Comparison of ENCODE assay signal across 26 cellular contexts in the genomic region with DNA sequence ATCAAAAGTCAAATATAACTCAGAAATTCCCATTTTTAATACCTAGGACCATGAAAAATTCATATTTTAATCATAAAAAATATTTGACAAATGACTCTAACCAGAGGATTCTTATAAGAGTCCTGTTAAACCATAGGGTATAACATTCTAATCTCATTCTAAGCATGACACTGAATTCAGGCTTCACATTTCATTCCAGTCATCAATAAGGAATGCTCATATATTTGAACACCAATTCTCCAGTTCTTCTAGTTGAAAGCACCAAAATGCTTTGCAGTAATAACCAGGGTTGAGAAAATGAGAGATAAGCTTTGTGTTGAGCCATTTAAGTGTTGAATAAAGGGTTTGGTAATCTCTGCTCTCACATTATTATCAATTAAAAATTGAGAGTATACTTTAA.
DNase-seq lines count a peak whose midpoint lies in the region; ATAC-seq and TF ChIP-seq lines count a peak whose summit lies in the region.
"Had no signal": no experiment of that assay in that cellular context is flagged by ENCODE, and none has a peak within 500 bp of the region (broad histone marks: within the 10 kb centered on the region; RNA-seq: fewer than 3 reads in every experiment).

No MANE protein-coding gene starts in this region.

- peaks cover 25 to 41% (median 38%) of the 10 kb centered on the region in 3 donors for H3K36me3 Mint-ChIP-seq in immature natural killer cell
- peaks cover 51% of the 10 kb centered on the region for H3K36me3 Mint-ChIP-seq in stimulated activated memory B cell treated with anti-CD40 and anti-IgM and Interleukin-4, amounts not matched to agents 10 μg/mL and 1 μg/mL and 100 μg/mL, for 72 hours

- no peak for TF ChIP-seq CTCF in astrocyte of the spinal cord (IDR thresholded peaks at IDR 0.05; ENCODE audit: low read depth, low read length)

- peaks cover 0 to 3% (median 0%) of the 10 kb centered on the region in 3 donors for H3K27me3 Mint-ChIP-seq in immature natural killer cell (ENCODE audit: low read depth in 3 of 3)
- no peaks in the 10 kb centered on the region for H3K27me3 Mint-ChIP-seq in stimulated activated memory B cell treated with anti-CD40 and anti-IgM and Interleukin-4, amounts not matched to agents 10 μg/mL and 1 μg/mL and 100 μg/mL, for 72 hours
- H3K27me3 Mint-ChIP-seq: activated CD4-positive, alpha-beta T cell treated with anti-CD3 and anti-CD28 coated beads, Interleukin-2, amount 10 ng/mL, durations not matched to agents 7 days and 5 days had no signal

- no peak for ATAC-seq in GM18873 (IDR thresholded peaks at IDR 0.05; ENCODE audit: low FRiP score, unreplicated experiment)
- ATAC-seq in stimulated activated memory B cell treated with anti-CD40 and anti-IgM and Interleukin-4, amounts not matched to agents 10 μg/mL and 1 μg/mL and 100 μg/mL, for 72 hours = no peak
- ATAC-seq: foreskin keratinocyte, left colon had no signal

- peaks cover 38 to 49% of the 10 kb centered on the region in 2 donors for H3K4me1 Mint-ChIP-seq in immature natural killer cell
- peaks cover 31% of the 10 kb centered on the region for H3K4me1 Mint-ChIP-seq in stimulated activated memory B cell treated with anti-CD40 and anti-IgM and Interleukin-4, amounts not matched to agents 10 μg/mL and 1 μg/mL and 100 μg/mL, for 72 hours

- H3K9me3 Mint-ChIP-seq in immature natural killer cell = no peaks in the 10 kb centered on the region
- H3K9me3 Mint-ChIP-seq in stimulated activated memory B cell treated with anti-CD40 and anti-IgM and Interleukin-4, amounts not matched to agents 10 μg/mL and 1 μg/mL and 100 μg/mL, for 72 hours = no peaks in the 10 kb centered on the region
- H3K9me3 Mint-ChIP-seq: activated CD4-positive, alpha-beta T cell treated with anti-CD3 and anti-CD28 coated beads, Interleukin-2, amount 10 ng/mL, durations not matched to agents 7 days and 5 days; neural crest cell had no signal

- in situ Hi-C loops in astrocyte of the spinal cord (cut with HindIII; ENCODE audit: low sequenced_read_pairs) = no loop called here

- peak; percentile 10 for DNase-seq in AG08396 (ENCODE audit: low spot score)
- peak; percentile 8 for DNase-seq in HT1080 (ENCODE audit: low read depth)
- peak; percentile 58 for DNase-seq in astrocyte of the spinal cord (ENCODE audit: low read depth, low spot score)
- DNase-seq in immature natural killer cell = no peak
- no peak for DNase-seq in D341Med (ENCODE audit: low spot score)
- no peak for DNase-seq in stimulated activated CD4-positive, alpha-beta T cell treated with anti-CD3 and anti-CD28 coated beads, Interleukin-4, amount 100 ng/mL, for 4 hours
- DNase-seq: ACHN; activated CD4-positive, alpha-beta T cell treated with anti-CD3 and anti-CD28 coated beads, Interleukin-2, amount 10 ng/mL, durations not matched to agents 7 days and 5 days; activated naive CD4-positive, alpha-beta T cell; activated T-cell treated with anti-CD3 and anti-CD28 coated beads for 4 hours; aorta; DND-41; H9; left colon; MG63; midbrain; NCI-H1436 treated with DMSO at 0.1 percent for 48 hours; NCI-H2171 treated with DMSO at 0.1 percent for 48 hours; NCI-H69; SHP77; stimulated activated CD4-positive, alpha-beta T cell treated with anti-CD3 and anti-CD28 coated beads, Interleukin-4, amount 100 ng/mL, for 24 hours had no signal

- H3K27ac Mint-ChIP-seq in immature natural killer cell = peak overlapping the region; percentile 68 to 92 (median 86)
- H3K27ac Mint-ChIP-seq in stimulated activated memory B cell treated with anti-CD40 and anti-IgM and Interleukin-4, amounts not matched to agents 10 μg/mL and 1 μg/mL and 100 μg/mL, for 72 hours = no peak overlapping the region
- H3K27ac Mint-ChIP-seq: activated CD4-positive, alpha-beta T cell treated with anti-CD3 and anti-CD28 coated beads, Interleukin-2, amount 10 ng/mL, durations not matched to agents 7 days and 5 days; H9 had no signal

- H3K4me3 ChIP-seq in astrocyte of the spinal cord (ENCODE audit: low read depth, low read length) = no peak overlapping the region
- H3K4me3 ChIP-seq: MG63, prostate gland had no signal

- H3K4me3 Mint-ChIP-seq in immature natural killer cell = no peak overlapping the region
- no peak overlapping the region for H3K4me3 Mint-ChIP-seq in stimulated activated memory B cell treated with anti-CD40 and anti-IgM and Interleukin-4, amounts not matched to agents 10 μg/mL and 1 μg/mL and 100 μg/mL, for 72 hours
- H3K4me3 Mint-ChIP-seq: activated CD4-positive, alpha-beta T cell treated with anti-CD3 and anti-CD28 coated beads, Interleukin-2, amount 10 ng/mL, durations not matched to agents 7 days and 5 days; H9; neural crest cell had no signal

Comparison
In these comparisons a context has a peak if more than half of its experiments do, and no peak if none do; other contexts are left out.
1. DNase-seq: peak in AG08396 (single experiment), HT1080 (single experiment) and astrocyte of the spinal cord (single experiment); none in immature natural killer cell (0 of 3), D341Med (single experiment) and stimulated activated CD4-positive, alpha-beta T cell treated with anti-CD3 and anti-CD28 coated beads, Interleukin-4, amount 100 ng/mL, for 4 hours (0 of 2).